ENCODE assay signal across 9 cellular contexts in the genomic region with DNA sequence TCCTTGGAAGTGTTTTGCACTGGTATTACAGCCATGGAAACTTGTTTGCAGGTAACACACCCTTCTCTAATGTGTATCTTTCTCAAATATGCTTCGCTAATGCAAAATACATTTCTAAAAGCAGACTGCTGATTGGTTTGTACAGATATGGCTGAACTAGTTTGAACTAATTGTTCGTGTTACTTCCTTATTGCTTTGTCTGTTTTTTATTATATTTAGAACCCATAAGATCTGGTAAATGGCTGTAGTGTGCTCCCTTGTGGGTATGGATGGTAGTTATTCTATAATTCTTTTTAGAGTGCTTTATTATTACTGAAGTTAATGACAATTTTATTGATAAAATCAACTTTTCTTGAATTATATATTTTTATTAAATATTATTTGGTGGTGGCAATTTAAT. TPM values are rescaled to one million over a fixed set of nuclear protein-coding genes. Genes with fewer than 3 reads are reported as not detected.
DNase-seq lines count a peak whose midpoint lies in the region; TF ChIP-seq lines count a peak whose summit lies in the region.
"Had no signal": no experiment of that assay in that cellular context is flagged by ENCODE, and none has a peak within 500 bp of the region (broad histone marks: within the 10 kb centered on the region; RNA-seq: fewer than 3 reads in every experiment).

No MANE protein-coding gene starts in this region.

- H3K4me1 Mint-ChIP-seq in CD14-positive monocyte (peaks cover 16% of the 10 kb centered on the region), mesothelial cell of epicardium (peaks cover 28% of the 10 kb centered on the region)

- H3K36me3 ChIP-seq in ectodermal cell (ENCODE audit: control insufficient read depth, insufficient read depth, low read length) = peaks cover 11% of the 10 kb centered on the region

- peak; percentile 44 for TF ChIP-seq CTCF in CD14-positive monocyte (IDR thresholded peaks at IDR 0.05)
- TF ChIP-seq CTCF in mesothelial cell of epicardium (IDR thresholded peaks at IDR 0.05; ENCODE audit: unreplicated experiment) = peak; percentile 39
- TF ChIP-seq CTCF in GM10248 (IDR thresholded peaks at IDR 0.05; ENCODE audit: control extremely low read depth, extremely low read depth, low read depth, missing control alignments) = no peak

- no peak for DNase-seq in CD14-positive monocyte (ENCODE audit: low spot score)
- peak; percentile 63 for DNase-seq in NCI-H1048 (lab: John Stamatoyannopoulos, UW)
- DNase-seq in mesothelial cell of epicardium (ENCODE audit: low spot score in 2 of 2, unreplicated experiment in 2 of 2) = no peak
- DNase-seq in GM10248 (ENCODE audit: extremely low spot score) = no peak
- DNase-seq in posterior vena cava (ENCODE audit: low spot score) = no peak
- no peak for DNase-seq in activated CD4-positive, CD25-positive, alpha-beta regulatory T cell treated with anti-CD3 and anti-CD28 coated beads, Interleukin-2, amount 50 U/mL, for 72 hours
- DNase-seq in DMS79 treated with DMSO at 0.1 percent for 48 hours (lab: John Stamatoyannopoulos, UW) = no peak
- DNase-seq: retina had no signal

- no peak overlapping the region for H3K27ac ChIP-seq in ectodermal cell (ENCODE audit: insufficient read depth, low read depth, low read length, poor library complexity, severe bottlenecking)

- POLR2A ChIA-PET in GM10248 (lab: Yijun Ruan, JAX) = no interaction called here

- H3K4me1 ChIP-seq in ectodermal cell (ENCODE audit: control insufficient read depth, insufficient read depth, low read length) = peaks cover 16% of the 10 kb centered on the region

- CTCF ChIA-PET in GM10248 (lab: Yijun Ruan, JAX) = interaction anchor here (1.1 kb wide), 1 partner anchor 181 kb away, joined by 4 read pairs; no protein-coding TSS in a partner anchor

- peaks cover 6 to 19% (median 14%) of the 10 kb centered on the region in 7 donors for H3K9me3 Mint-ChIP-seq in CD14-positive monocyte
- H3K9me3 Mint-ChIP-seq in mesothelial cell of epicardium = peaks cover 34% of the 10 kb centered on the region

- no peaks in the 10 kb centered on the region for H3K27me3 ChIP-seq in ectodermal cell (ENCODE audit: control insufficient read depth, insufficient read depth, low read length, poor library complexity, severe bottlenecking)

- H3K27ac Mint-ChIP-seq in CD14-positive monocyte (peak overlapping the region in 1 of 7 donors; percentile 15), mesothelial cell of epicardium (peak overlapping the region; percentile 93)

- H3K36me3 Mint-ChIP-seq in CD14-positive monocyte (peaks cover 25 to 41% of the 10 kb centered on the region in 2 donors), mesothelial cell of epicardium (peaks cover 32% of the 10 kb centered on the region)

- H3K9me3 ChIP-seq in ectodermal cell (ENCODE audit: control insufficient read depth, low read length) = no peaks in the 10 kb centered on the region

- H3K4me3 ChIP-seq in ectodermal cell (ENCODE audit: insufficient read depth, low read depth, low read length) = peak overlapping the region; percentile 18

- WGBS in ectodermal cell, 2 experiments = 75 to 100% methylated on average over 1 to 2 of the region's 2 CpGs

- intact Hi-C loops in CD14-positive monocyte (cut with micrococcal nuclease) (loop anchor here in 1 of 2 donors (5.0 kb wide), 1 partner anchor 181 kb away; no protein-coding TSS in a partner anchor), posterior vena cava (cut with DNase I) (no loop called here)

- H3K27me3 Mint-ChIP-seq in CD14-positive monocyte (ENCODE audit: low read depth in 3 of 3) (no peaks in the 10 kb centered on the region), mesothelial cell of epicardium (ENCODE audit: low read depth) (no peaks in the 10 kb centered on the region)

- H3K4me3 Mint-ChIP-seq in CD14-positive monocyte (no peak overlapping the region), mesothelial cell of epicardium (peak overlapping the region; percentile 55)

RNA-seq across cellular contexts. Expression of a gene that starts 53.0 kb away (rescaled TPM):
- 10 to 100 TPM; 19.2 to 51.7 TPM for polyA plus RNA-seq in CD14-positive monocyte
- polyA plus RNA-seq in ectodermal cell (2013, experiment 1 of 4) = 101 TPM
- 115 TPM for polyA plus RNA-seq in ectodermal cell (2013, experiment 2 of 4)
- polyA plus RNA-seq in ectodermal cell (2013, experiment 3 of 4) = 70.1 TPM
- polyA plus RNA-seq in ectodermal cell (2013, experiment 4 of 4) = 86.9 TPM
- 176 to 192 TPM (median 177 TPM) in 3 replicates for total RNA-seq in mesothelial cell of epicardium
- 10 to 100 TPM; 56.4 to 73.1 TPM for total RNA-seq in posterior vena cava
